Comparison of ENCODE assay signal across 28 cellular contexts in genomic region chr19:3198901-3199700, GRCh38. TPM values are rescaled to one million over a fixed set of nuclear protein-coding genes. Genes with fewer than 3 reads are reported as not detected.
"Had no signal": no experiment of that assay in that cellular context is flagged by ENCODE, and none has a peak within 500 bp of the region (broad histone marks: within the 10 kb centered on the region; RNA-seq: fewer than 3 reads in every experiment).

No MANE protein-coding gene starts in this region.

- H3K27me3 Mint-ChIP-seq: dendritic cell treated with granulocyte-macrophage colony-stimulating factor and Interleukin-4, amounts not matched to agents 40 ng/mL and 50 ng/mL, for 4 days; effector memory CD8-positive, alpha-beta T cell; naive thymus-derived CD8-positive, alpha-beta T cell; stimulated activated naive B cell treated with anti-CD40 and anti-IgM and Interleukin-4, amounts not matched to agents 10 μg/mL and 1 μg/mL and 100 μg/mL, for 72 hours; stimulated activated naive CD8-positive, alpha-beta T cell treated with anti-CD3 and anti-CD28 coated beads, Interleukin-15, amount 100 ng/mL, for 72 hours; type B pancreatic cell had no signal

- H3K9me3 Mint-ChIP-seq: dendritic cell treated with granulocyte-macrophage colony-stimulating factor and Interleukin-4, amounts not matched to agents 40 ng/mL and 50 ng/mL, for 4 days; effector memory CD8-positive, alpha-beta T cell; immature natural killer cell; naive thymus-derived CD8-positive, alpha-beta T cell; stimulated activated naive B cell treated with anti-CD40 and anti-IgM and Interleukin-4, amounts not matched to agents 10 μg/mL and 1 μg/mL and 100 μg/mL, for 72 hours; stimulated activated naive CD8-positive, alpha-beta T cell treated with anti-CD3 and anti-CD28 coated beads, Interleukin-15, amount 100 ng/mL, for 72 hours; type B pancreatic cell had no signal

- H3K4me1 Mint-ChIP-seq: immature natural killer cell; naive thymus-derived CD8-positive, alpha-beta T cell; stimulated activated naive B cell treated with anti-CD40 and anti-IgM and Interleukin-4, amounts not matched to agents 10 μg/mL and 1 μg/mL and 100 μg/mL, for 72 hours; stimulated activated naive CD8-positive, alpha-beta T cell treated with anti-CD3 and anti-CD28 coated beads, Interleukin-15, amount 100 ng/mL, for 72 hours had no signal

- H3K27ac ChIP-seq: epithelial cell of prostate, esophagus muscularis mucosa, gastroesophageal sphincter, sigmoid colon, skin epidermis, thoracic aorta had no signal

- H3K9me3 ChIP-seq: esophagus muscularis mucosa, gastroesophageal sphincter, sigmoid colon, thoracic aorta had no signal

- H3K27me3 ChIP-seq: esophagus muscularis mucosa, gastroesophageal sphincter, sigmoid colon had no signal

- FAIRE-seq: colon, keratinocyte, urothelium cell line had no signal

- H3K4me3 ChIP-seq: esophagus muscularis mucosa, gastroesophageal sphincter, sigmoid colon, skin epidermis, thoracic aorta had no signal

- H3K27ac Mint-ChIP-seq: dendritic cell treated with granulocyte-macrophage colony-stimulating factor and Interleukin-4, amounts not matched to agents 40 ng/mL and 50 ng/mL, for 4 days; effector memory CD8-positive, alpha-beta T cell; immature natural killer cell; naive thymus-derived CD8-positive, alpha-beta T cell; stimulated activated naive B cell treated with anti-CD40 and anti-IgM and Interleukin-4, amounts not matched to agents 10 μg/mL and 1 μg/mL and 100 μg/mL, for 72 hours; stimulated activated naive CD8-positive, alpha-beta T cell treated with anti-CD3 and anti-CD28 coated beads, Interleukin-15, amount 100 ng/mL, for 72 hours; type B pancreatic cell had no signal

- DNase-seq: effector memory CD8-positive, alpha-beta T cell; foreskin fibroblast; glutamatergic neuron; immature natural killer cell; naive thymus-derived CD8-positive, alpha-beta T cell; posterior cingulate gyrus; sigmoid colon; stimulated activated CD4-positive, alpha-beta T cell treated with anti-CD3 and anti-CD28 coated beads, Interleukin-2, amount 100 ng/mL, for 24 hours; stimulated activated CD4-positive, alpha-beta T cell treated with anti-CD3 and anti-CD28 coated beads, Interleukin-4, amount 100 ng/mL, for 4 hours; stimulated activated naive B cell treated with anti-CD40 and anti-IgM and Interleukin-4, amounts not matched to agents 10 μg/mL and 1 μg/mL and 100 μg/mL, for 72 hours; stimulated activated naive CD8-positive, alpha-beta T cell treated with anti-CD3 and anti-CD28 coated beads, Interleukin-15, amount 100 ng/mL, for 72 hours had no signal

- H3K4me3 Mint-ChIP-seq: dendritic cell treated with granulocyte-macrophage colony-stimulating factor and Interleukin-4, amounts not matched to agents 40 ng/mL and 50 ng/mL, for 4 days; effector memory CD8-positive, alpha-beta T cell; immature natural killer cell; naive thymus-derived CD8-positive, alpha-beta T cell; stimulated activated naive B cell treated with anti-CD40 and anti-IgM and Interleukin-4, amounts not matched to agents 10 μg/mL and 1 μg/mL and 100 μg/mL, for 72 hours; stimulated activated naive CD8-positive, alpha-beta T cell treated with anti-CD3 and anti-CD28 coated beads, Interleukin-15, amount 100 ng/mL, for 72 hours; type B pancreatic cell had no signal

- ATAC-seq: effector memory CD8-positive, alpha-beta T cell; gastroesophageal sphincter; naive thymus-derived CD8-positive, alpha-beta T cell; stimulated activated naive B cell treated with anti-CD40 and anti-IgM and Interleukin-4, amounts not matched to agents 10 μg/mL and 1 μg/mL and 100 μg/mL, for 72 hours; stimulated activated naive CD8-positive, alpha-beta T cell treated with anti-CD3 and anti-CD28 coated beads, Interleukin-15, amount 100 ng/mL, for 72 hours had no signal

- H3K4me1 ChIP-seq: esophagus muscularis mucosa, gastroesophageal sphincter, sigmoid colon had no signal

RNA-seq across cellular contexts. Expression of gene S1PR4, which starts 20.5 kb away (rescaled TPM):
- total RNA-seq: osteocyte had no signal
- polyA plus RNA-seq: neural cell had no signal

RNA-seq across cellular contexts. Expression of gene CELF5, which starts 25.4 kb away (rescaled TPM):
- total RNA-seq: gastroesophageal sphincter, lung microvascular endothelial cell, mesenteric fat pad, mononuclear cell, pulmonary artery endothelial cell, subcutaneous adipose tissue, thoracic aorta had no signal
- polyA plus RNA-seq: immature natural killer cell; naive thymus-derived CD8-positive, alpha-beta T cell had no signal
